Comparison of ENCODE assay signal across 8 cellular contexts in the genomic region with DNA sequence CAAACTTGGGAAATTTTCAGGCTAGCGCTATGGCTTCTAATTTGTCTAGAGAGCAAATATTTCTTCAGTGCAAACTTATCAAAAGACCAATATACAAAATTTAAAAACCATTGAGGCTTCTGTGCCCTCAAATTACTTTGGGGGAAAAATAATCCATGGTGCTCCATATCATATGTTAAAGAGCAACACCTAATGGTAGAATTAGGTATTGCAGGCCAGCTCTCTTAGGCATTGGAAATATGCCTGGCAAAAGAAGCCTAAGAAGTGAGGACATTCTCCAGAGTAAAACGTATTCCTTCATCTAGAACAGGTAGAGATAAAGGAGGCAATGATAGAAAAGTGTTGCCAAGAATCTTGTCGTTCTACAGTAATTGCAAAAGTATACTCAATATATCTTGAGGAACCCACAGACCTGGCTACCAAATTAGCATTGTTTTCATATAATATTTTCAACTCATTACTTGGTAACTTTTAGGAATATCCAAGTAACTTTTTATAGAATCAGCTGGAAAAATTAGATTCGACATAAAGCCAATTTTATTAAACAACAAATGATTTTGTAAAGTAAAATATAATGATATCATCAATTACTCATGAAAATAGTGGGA.
A peak's percentile ranks its signal among the peaks of the same experiment; 100 is the strongest.
DNase-seq lines count a peak whose midpoint lies in the region; ATAC-seq and TF ChIP-seq lines count a peak whose summit lies in the region.

No MANE protein-coding gene starts in this region.

- H3K9me3 ChIP-seq in fibroblast of lung (ENCODE audit: control insufficient read depth, insufficient read depth, low read depth, low read length) (no peaks in the 10 kb centered on the region), smooth muscle cell (replicated peaks; ENCODE audit: low read depth) (peaks cover 6% of the 10 kb centered on the region)

- 65% methylated on average over 4 of the region's 4 CpGs for WGBS in smooth muscle cell (ENCODE audit: low lambda C conversion rate)

- DNase-seq in SIG-M5 treated with dmso at 0.1 percent for 504 hours (lab: John Stamatoyannopoulos, UW; ENCODE audit: unreplicated experiment): peak; percentile 39
- no peak for DNase-seq in SIG-M5 (lab: John Stamatoyannopoulos, UW)
- peak; percentile 65 for DNase-seq in NB4 (ENCODE audit: low read depth)
- DNase-seq in fibroblast of lung (ENCODE audit: low read depth in 2 of 2): peak; percentile 3 to 11
- no peak for DNase-seq in smooth muscle cell (lab: John Stamatoyannopoulos, UW; ENCODE audit: unreplicated experiment)
- no peak for DNase-seq in activated naive CD4-positive, alpha-beta T cell treated with Interleukin-2 at 50 U/mL for 16 hours
- DNase-seq in T-helper 9 cell: no peak

- no peak overlapping the region for H3K9ac ChIP-seq in fibroblast of lung (ENCODE audit: insufficient read depth, low read length)
- H3K9ac ChIP-seq in smooth muscle cell (ENCODE audit: low read depth): no peak overlapping the region

- H3K4me3 ChIP-seq in NB4 (ENCODE audit: low read depth, low read length): no peak overlapping the region
- no peak overlapping the region for H3K4me3 ChIP-seq in fibroblast of lung (replicated peaks in 1 of 4; ENCODE audit: control extremely low read depth in 1 of 4, insufficient read depth in 1 of 4, low read depth in 3 of 4, low read length in 4 of 4)
- H3K4me3 ChIP-seq in smooth muscle cell: no peak overlapping the region

- ATAC-seq in HG03280 (IDR thresholded peaks at IDR 0.05; ENCODE audit: unreplicated experiment): no peak

- no peak overlapping the region for H3K27ac ChIP-seq in fibroblast of lung (ENCODE audit: insufficient read depth, low read length)
- no peak overlapping the region for H3K27ac ChIP-seq in smooth muscle cell (ENCODE audit: low read depth)

- no peak for TF ChIP-seq POLR2A in NB4 (IDR thresholded peaks at IDR 0.05; ENCODE audit: extremely low read depth, insufficient read length)

- no peaks in the 10 kb centered on the region for H3F3A ChIP-seq in smooth muscle cell (ENCODE audit: low read depth)

- H2AFZ ChIP-seq in fibroblast of lung (ENCODE audit: low read length) (no peak overlapping the region), smooth muscle cell (ENCODE audit: low read depth) (no peak overlapping the region)

- H3K27me3 ChIP-seq in fibroblast of lung (ENCODE audit: control insufficient read depth, insufficient read depth, low read length): no peaks in the 10 kb centered on the region
- no peaks in the 10 kb centered on the region for H3K27me3 ChIP-seq in smooth muscle cell (ENCODE audit: low read depth)

- H3K4me1 ChIP-seq in fibroblast of lung (ENCODE audit: control insufficient read depth, extremely low read depth, insufficient read depth, low read length): no peaks in the 10 kb centered on the region
- no peaks in the 10 kb centered on the region for H3K4me1 ChIP-seq in smooth muscle cell (ENCODE audit: low read depth)

- H4K20me1 ChIP-seq in fibroblast of lung (ENCODE audit: control insufficient read depth, extremely low read depth, insufficient read depth, low read length) (no peaks in the 10 kb centered on the region), smooth muscle cell (ENCODE audit: low read depth) (no peaks in the 10 kb centered on the region)

- TF ChIP-seq CTCF in NB4 (IDR thresholded peaks at IDR 0.05; ENCODE audit: low read depth, low read length) (peak; percentile 81), fibroblast of lung (conservative IDR thresholded peaks at IDR 0.05 in 1 of 2, IDR thresholded peaks at IDR 0.05 in 1 of 2; ENCODE audit: low read depth in 1 of 2, low read length in 2 of 2) (peak; percentile 52 to 71), smooth muscle cell (IDR thresholded peaks at IDR 0.05; ENCODE audit: borderline replicate concordance, insufficient read depth, poor library complexity, severe bottlenecking) (peak; percentile 72)

- no peaks in the 10 kb centered on the region for H3K79me2 ChIP-seq in fibroblast of lung (ENCODE audit: control insufficient read depth, insufficient read depth, low read length)
- no peaks in the 10 kb centered on the region for H3K79me2 ChIP-seq in smooth muscle cell (ENCODE audit: low read depth)

- H3K36me3 ChIP-seq in fibroblast of lung (ENCODE audit: control insufficient read depth, insufficient read depth, low read length) (no peaks in the 10 kb centered on the region), smooth muscle cell (ENCODE audit: low read depth) (no peaks in the 10 kb centered on the region)

- H3K4me2 ChIP-seq in fibroblast of lung (ENCODE audit: extremely low read depth, insufficient read depth, low read length) (no peak overlapping the region), smooth muscle cell (no peak overlapping the region)

Comparison
In these comparisons a context has a peak if more than half of its experiments do, and no peak if none do; other contexts are left out.
1. DNase-seq: peak in SIG-M5 treated with dmso at 0.1 percent for 504 hours (single experiment), NB4 (single experiment) and fibroblast of lung (2 of 2); none in SIG-M5 (single experiment), smooth muscle cell (single experiment), activated naive CD4-positive, alpha-beta T cell treated with Interleukin-2 at 50 U/mL for 16 hours (single experiment) and T-helper 9 cell (single experiment).
2. Peak in every context shown above with its lines, with median percentiles within 50 percentile points of each other: CTCF ChIP-seq.